Comparison of ENCODE assay signal across 6 cellular contexts in the genomic region with DNA sequence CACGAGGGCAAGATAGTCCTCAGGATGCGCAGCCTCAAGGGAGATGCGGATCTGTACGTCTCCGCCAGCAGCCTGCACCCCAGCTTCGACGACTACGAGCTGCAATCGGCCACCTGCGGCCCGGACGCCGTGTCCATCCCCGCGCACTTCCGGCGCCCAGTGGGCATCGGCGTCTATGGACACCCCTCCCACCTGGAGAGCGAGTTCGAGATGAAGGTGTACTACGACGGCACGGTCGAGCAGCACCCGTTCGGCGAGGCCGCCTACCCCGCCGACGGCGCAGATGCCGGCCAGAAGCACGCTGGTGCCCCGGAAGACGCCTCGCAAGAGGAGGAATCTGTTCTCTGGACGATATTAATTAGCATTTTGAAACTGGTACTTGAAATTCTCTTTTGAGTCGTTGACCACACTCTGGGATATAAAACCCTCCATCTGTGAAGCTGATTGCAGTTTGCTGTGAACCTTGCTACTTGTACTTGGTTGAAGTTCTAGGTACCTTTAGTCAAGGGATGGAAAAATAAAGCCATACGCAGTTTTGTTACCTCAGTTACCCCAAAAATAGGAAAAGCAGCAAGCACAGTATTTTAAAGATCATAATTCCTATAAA. TPM values are rescaled to one million over a fixed set of nuclear protein-coding genes. Genes with fewer than 3 reads are reported as not detected.
DNase-seq lines count a peak whose midpoint lies in the region; ATAC-seq and TF ChIP-seq lines count a peak whose summit lies in the region.

No MANE protein-coding gene starts in this region.

- TF ChIP-seq POLR2A in prostate gland (IDR thresholded peaks at IDR 0.05), result no peak

- H2AFZ ChIP-seq in PC-3 (ENCODE audit: low read length), result peak overlapping the region; percentile 65

- POLR2A ChIA-PET in PC-3 (lab: Charles Lee; ENCODE audit: unreplicated experiment), result no interaction called here

- CTCF ChIA-PET in PC-3 (lab: Charles Lee), result no interaction called here

- ATAC-seq in GM21723 (IDR thresholded peaks at IDR 0.05; ENCODE audit: unreplicated experiment) (peak; percentile 12), PC-3 (peak; percentile 23), sciatic nerve (no peak)

- peaks cover 46 to 66% (median 59%) of the 10 kb centered on the region in 10 experiments for H3K4me1 ChIP-seq in BLaER1 treated with 17β-estradiol and CSF1 and Interleukin-3, amounts not matched to agents 10 nM and 100 nM
- H3K4me1 ChIP-seq in PC-3 (ENCODE audit: insufficient read depth, low read length) (peaks cover 23% of the 10 kb centered on the region), prostate gland (replicated peaks) (no peaks in the 10 kb centered on the region)

- 4% methylated on average over 40 of the region's 41 CpGs for WGBS in prostate gland

- peaks cover 0 to 3% (median 0%) of the 10 kb centered on the region in 11 experiments; a peak in 9 of 22 replicates for H3K9me3 ChIP-seq in BLaER1 treated with 17β-estradiol and CSF1 and Interleukin-3, amounts not matched to agents 10 nM and 100 nM (replicated peaks in 1 of 11)
- H3K9me3 ChIP-seq in PC-3 (ENCODE audit: low read length), result no peaks in the 10 kb centered on the region
- H3K9me3 ChIP-seq in prostate gland, result no peaks in the 10 kb centered on the region

- DNase-seq in PC-3 (peak; percentile 23), coronary artery (ENCODE audit: low spot score) (no peak), prostate gland (ENCODE audit: low spot score) (peak; percentile 9), sciatic nerve (ENCODE audit: low spot score) (no peak)

- peaks cover 9 to 53% (median 32%) of the 10 kb centered on the region in 11 experiments; a peak in 18 of 22 replicates for H3K36me3 ChIP-seq in BLaER1 treated with 17β-estradiol and CSF1 and Interleukin-3, amounts not matched to agents 10 nM and 100 nM
- H3K36me3 ChIP-seq in PC-3 (ENCODE audit: low read depth, low read length) (no peaks in the 10 kb centered on the region; the same call in 1 of the 2 replicates), prostate gland (no peaks in the 10 kb centered on the region)

- peak overlapping the region; percentile 91 to 98 (median 95) for H3K9ac ChIP-seq in BLaER1 treated with 17β-estradiol and CSF1 and Interleukin-3, amounts not matched to agents 10 nM and 100 nM
- H3K9ac ChIP-seq in PC-3 (ENCODE audit: low read length), result peak overlapping the region; percentile 98

- H3K4me2 ChIP-seq in BLaER1 treated with 17β-estradiol and CSF1 and Interleukin-3, amounts not matched to agents 10 nM and 100 nM, result peak overlapping the region; percentile 82 to 96 (median 91)
- H3K4me2 ChIP-seq in PC-3 (ENCODE audit: low read length), result peak overlapping the region; percentile 96

- H3K9me2 ChIP-seq in PC-3 (replicated peaks; ENCODE audit: low read length), result no peaks in the 10 kb centered on the region

- peak overlapping the region; percentile 85 to 98 (median 95) for H3K4me3 ChIP-seq in BLaER1 treated with 17β-estradiol and CSF1 and Interleukin-3, amounts not matched to agents 10 nM and 100 nM
- H3K4me3 ChIP-seq in PC-3 (ENCODE audit: low read length), result peak overlapping the region; percentile 98
- H3K4me3 ChIP-seq in coronary artery, result peak overlapping the region; percentile 95
- peak overlapping the region; percentile 95 to 97 for H3K4me3 ChIP-seq in prostate gland

- no TSS peak for BruUV-seq in PC-3 (replicated peaks; lab: Mats Ljungman, UMichigan)

- H3K27ac ChIP-seq in BLaER1 treated with 17β-estradiol and CSF1 and Interleukin-3, amounts not matched to agents 10 nM and 100 nM, result peak overlapping the region; percentile 89 to 98 (median 94)
- peak overlapping the region; percentile 75 for H3K27ac ChIP-seq in PC-3 (ENCODE audit: low read length)
- H3K27ac ChIP-seq in coronary artery, result peak overlapping the region; percentile 92 to 96
- peak overlapping the region; percentile 95 for H3K27ac ChIP-seq in prostate gland

- H3F3A ChIP-seq in PC-3 (ENCODE audit: low read length, unreplicated experiment), result no peaks in the 10 kb centered on the region

- TF ChIP-seq CTCF in PC-3 (conservative IDR thresholded peaks at IDR 0.05; ENCODE audit: low read depth, low read length) (no peak), coronary artery (IDR thresholded peaks at IDR 0.05) (no peak), prostate gland (IDR thresholded peaks at IDR 0.05) (no peak)

- no peaks in the 10 kb centered on the region for H3K27me3 ChIP-seq in BLaER1 treated with 17β-estradiol and CSF1 and Interleukin-3, amounts not matched to agents 10 nM and 100 nM
- H3K27me3 ChIP-seq in PC-3 (ENCODE audit: low read length) (no peaks in the 10 kb centered on the region), prostate gland (replicated peaks; ENCODE audit: insufficient read depth) (no peaks in the 10 kb centered on the region)

- H4K20me1 ChIP-seq in BLaER1 treated with 17β-estradiol and CSF1 and Interleukin-3, amounts not matched to agents 10 nM and 100 nM, result peaks cover 5 to 40% (median 31%) of the 10 kb centered on the region in 11 experiments; a peak in 16 of 22 replicates
- peaks cover 23% of the 10 kb centered on the region for H4K20me1 ChIP-seq in PC-3 (ENCODE audit: low read length)

- intact Hi-C loops in PC-3 (cut with micrococcal nuclease), result loop anchor here (2.0 to 5.0 kb wide), 2 partner anchors 20 to 50 kb away; partner anchors contain the start of genes DYNLT2 and ERMARD
- intact Hi-C loops in prostate gland (cut with DNase I), result loop anchor here (1.0 kb wide), 1 partner anchor 22 kb away; the partner anchor contains the start of gene PHF10
- intact Hi-C loops in sciatic nerve (cut with DNase I), result no loop called here

- H3K79me2 ChIP-seq in PC-3 (ENCODE audit: low read length), result peaks cover 62% of the 10 kb centered on the region

RNA-seq across cellular contexts. Expression of gene C6orf120, which starts 0.8 kb away (rescaled TPM):
- total RNA-seq in PC-3 (2014; rRNA removed) (17.0 and 18.6 TPM in 2 replicates), prostate gland (10 to 100 TPM; 23.6 to 41.8 TPM), sciatic nerve (28.2 TPM)

RNA-seq across cellular contexts. Expression of gene WDR27, which starts 0.9 kb away (rescaled TPM):
- 20.0 and 28.3 TPM in 2 replicates for total RNA-seq in PC-3 (2014; rRNA removed)
- 10 to 100 TPM; 17.8 to 53.1 TPM for total RNA-seq in prostate gland
- total RNA-seq in sciatic nerve, result 58.5 TPM

RNA-seq across cellular contexts. Expression of gene PHF10, which starts 21.6 kb away (rescaled TPM):
- total RNA-seq in PC-3 (2014; rRNA removed), result 6.3 and 10.7 TPM in 2 replicates
- total RNA-seq in prostate gland, result 10 to 100 TPM; 45.9 to 50.4 TPM
- total RNA-seq in sciatic nerve, result 76.5 TPM

RNA-seq across cellular contexts. Expression of gene DYNLT2, which starts 48.6 kb away (rescaled TPM):
- 0.51 and 1.5 TPM in 2 replicates for total RNA-seq in PC-3 (2014; rRNA removed)
- 1 to 10 TPM; 2.2 to 7.2 TPM for total RNA-seq in prostate gland
- total RNA-seq in sciatic nerve, result 2.9 TPM

RNA-seq across cellular contexts. Expression of gene ERMARD, which starts 48.7 kb away (rescaled TPM):
- total RNA-seq in PC-3 (2014; rRNA removed) (16.3 and 24.2 TPM in 2 replicates), prostate gland (10 to 100 TPM; 23.7 to 33.2 TPM), sciatic nerve (32.5 TPM)

Comparison
In these comparisons a context has a peak if more than half of its experiments do, and no peak if none do; other contexts are left out.
1. DNase-seq: peak in PC-3 (single experiment) and prostate gland (single experiment); none in coronary artery (single experiment) and sciatic nerve (single experiment).
2. Peak in every context shown above with its lines, with median percentiles within 50 percentile points of each other: H3K27ac ChIP-seq and H3K4me3 ChIP-seq.